ENCODE assay signal across 21 cellular contexts in genomic region chr2:20560011-20560410, GRCh38.
DNase-seq lines count a peak whose midpoint lies in the region; TF ChIP-seq lines count a peak whose summit lies in the region.
"Had no signal": no experiment of that assay in that cellular context is flagged by ENCODE, and none has a peak within 500 bp of the region (broad histone marks: within the 10 kb centered on the region; RNA-seq: fewer than 3 reads in every experiment).

No MANE protein-coding gene starts in this region.

- no peak overlapping the region for H3K4me3 ChIP-seq in BLaER1 treated with 17β-estradiol and CSF1 and Interleukin-3, amounts not matched to agents 10 nM and 100 nM
- H3K4me3 ChIP-seq in neural progenitor cell (no peak overlapping the region), trophoblast cell (ENCODE audit: low read depth, low read length) (no peak overlapping the region)
- H3K4me3 ChIP-seq: A549 had no signal

- H3K4ac ChIP-seq in trophoblast cell (ENCODE audit: low read depth, low read length) = no peak overlapping the region

- no peak overlapping the region for H3K9ac ChIP-seq in BLaER1 treated with 17β-estradiol and CSF1 and Interleukin-3, amounts not matched to agents 10 nM and 100 nM
- H3K9ac ChIP-seq in neural progenitor cell (no peak overlapping the region), trophoblast cell (ENCODE audit: low read length) (no peak overlapping the region)

- H3K4me2 ChIP-seq in BLaER1 treated with 17β-estradiol and CSF1 and Interleukin-3, amounts not matched to agents 10 nM and 100 nM = peak overlapping the region in 9 of 11 experiments; percentile 30 to 88 (median 61); a peak in 12 of 22 replicates
- H3K4me2 ChIP-seq in neural progenitor cell = no peak overlapping the region
- H3K4me2 ChIP-seq in trophoblast cell (ENCODE audit: low read length) = no peak overlapping the region
- H3K4me2 ChIP-seq: A549 had no signal

- no peak for TF ChIP-seq CTCF in neural progenitor cell (IDR thresholded peaks at IDR 0.05)

- H3K9me3 ChIP-seq in BLaER1 treated with 17β-estradiol and CSF1 and Interleukin-3, amounts not matched to agents 10 nM and 100 nM (replicated peaks in 1 of 11) = no peaks in the 10 kb centered on the region
- no peaks in the 10 kb centered on the region for H3K9me3 ChIP-seq in neural progenitor cell (ENCODE audit: low read depth)
- H3K9me3 ChIP-seq in trophoblast cell (ENCODE audit: insufficient read depth, low read depth, low read length) = peaks cover 2% of the 10 kb centered on the region
- H3K9me3 ChIP-seq: A549, BE2C had no signal

- peaks cover 27% of the 10 kb centered on the region for H3K79me1 ChIP-seq in trophoblast cell (ENCODE audit: low read length)

- peaks cover 56% of the 10 kb centered on the region for H3K4me1 Mint-ChIP-seq in neural progenitor cell

- H4K91ac ChIP-seq in trophoblast cell (ENCODE audit: low read depth, low read length) = peak overlapping the region; percentile 21

- no CpG with 5 or more reads among the region's 1 CpG for WGBS in trophoblast cell (ENCODE audit: extremely low coverage, insufficient coverage, insufficient read length)

- H4K20me1 ChIP-seq in BLaER1 treated with 17β-estradiol and CSF1 and Interleukin-3, amounts not matched to agents 10 nM and 100 nM = peaks cover 0 to 6% (median 0%) of the 10 kb centered on the region in 11 experiments; a peak in 1 of 22 replicates
- no peaks in the 10 kb centered on the region for H4K20me1 ChIP-seq in neural progenitor cell (ENCODE audit: low read depth)

- H2BK5ac ChIP-seq in trophoblast cell (ENCODE audit: low read depth, low read length, poor library complexity) = no peak overlapping the region

- H3K27me3 ChIP-seq in BLaER1 treated with 17β-estradiol and CSF1 and Interleukin-3, amounts not matched to agents 10 nM and 100 nM = peaks cover 0 to 22% (median 0%) of the 10 kb centered on the region in 11 experiments; a peak in 4 of 22 replicates
- H3K27me3 ChIP-seq in neural progenitor cell = peaks cover 22% of the 10 kb centered on the region
- no peaks in the 10 kb centered on the region for H3K27me3 ChIP-seq in trophoblast cell (ENCODE audit: insufficient read depth, low read length)
- H3K27me3 ChIP-seq: BE2C had no signal

- H3K23ac ChIP-seq in trophoblast cell (ENCODE audit: low read length) = no peak overlapping the region

- no peaks in the 10 kb centered on the region for H3K36me3 Mint-ChIP-seq in neural progenitor cell
- H3K36me3 Mint-ChIP-seq: CD4-positive, CD25-positive, alpha-beta regulatory T cell; CD8-positive, alpha-beta T cell had no signal

- H2AFZ ChIP-seq in neural progenitor cell (replicated peaks) (no peak overlapping the region), trophoblast cell (ENCODE audit: insufficient read depth, low read length, poor library complexity) (no peak overlapping the region)

- H3K79me2 ChIP-seq in neural progenitor cell (ENCODE audit: low read depth) (no peaks in the 10 kb centered on the region), trophoblast cell (ENCODE audit: control insufficient read depth, insufficient read depth, low read length, poor library complexity) (no peaks in the 10 kb centered on the region)

- H3K27ac ChIP-seq in BLaER1 treated with 17β-estradiol and CSF1 and Interleukin-3, amounts not matched to agents 10 nM and 100 nM = no peak overlapping the region
- no peak overlapping the region for H3K27ac ChIP-seq in neural progenitor cell
- no peak overlapping the region for H3K27ac ChIP-seq in trophoblast cell (ENCODE audit: low read depth, low read length)
- H3K27ac ChIP-seq: A549, C4-2B had no signal

- H2BK12ac ChIP-seq in trophoblast cell (ENCODE audit: low read length) = peak overlapping the region; percentile 28

- H3K27ac Mint-ChIP-seq in neural progenitor cell = peak overlapping the region; percentile 42
- H3K27ac Mint-ChIP-seq: CD4-positive, CD25-positive, alpha-beta regulatory T cell; CD8-positive, alpha-beta T cell had no signal

- peaks cover under 1% of the 10 kb centered on the region for H3K9me3 Mint-ChIP-seq in neural progenitor cell
- H3K9me3 Mint-ChIP-seq: CD8-positive, alpha-beta T cell had no signal

- H2BK120ac ChIP-seq in trophoblast cell (ENCODE audit: insufficient read depth, low read length, poor library complexity) = no peak overlapping the region

- no peak overlapping the region for H4K12ac ChIP-seq in trophoblast cell (ENCODE audit: low read depth, low read length)

- peak overlapping the region; percentile 25 for H2AK5ac ChIP-seq in trophoblast cell (ENCODE audit: low read length)

- peaks cover 8% of the 10 kb centered on the region for H3K27me3 Mint-ChIP-seq in neural progenitor cell (ENCODE audit: insufficient read depth, low read depth)

- H3K4me1 ChIP-seq in BLaER1 treated with 17β-estradiol and CSF1 and Interleukin-3, amounts not matched to agents 10 nM and 100 nM = peaks cover 31 to 94% (median 84%) of the 10 kb centered on the region in 10 experiments
- H3K4me1 ChIP-seq in neural progenitor cell (peaks cover 19% of the 10 kb centered on the region), trophoblast cell (ENCODE audit: control insufficient read depth in 1 of 2, insufficient read depth in 2 of 2, low read length in 2 of 2) (peaks cover 21 to 26% of the 10 kb centered on the region in 2 experiments)
- H3K4me1 ChIP-seq: A549 had no signal

- no peak overlapping the region for H4K8ac ChIP-seq in trophoblast cell (ENCODE audit: low read depth, low read length)

- no peak for DNase-seq in neural progenitor cell (ENCODE audit: low spot score)
- no peak for DNase-seq in trophoblast cell
- DNase-seq in pons (ENCODE audit: low spot score) = no peak
- no peak for DNase-seq in DMS114 treated with DMSO at 0.1 percent for 48 hours (lab: John Stamatoyannopoulos, UW; ENCODE audit: unreplicated experiment)
- no peak for DNase-seq in COLO668 (lab: John Stamatoyannopoulos, UW; ENCODE audit: unreplicated experiment)
- DNase-seq: 8988T; ACHN; AML-193; BE2C; CD4-positive, CD25-positive, alpha-beta regulatory T cell; CD8-positive, alpha-beta T cell; DMS 273 treated with DMSO at 0.1 percent for 48 hours; DMS53; DMS79 treated with DMSO at 0.1 percent for 48 hours; GF-D8; GOT3; H7; HCEC 1CT had no signal

- H3K36me3 ChIP-seq in BLaER1 treated with 17β-estradiol and CSF1 and Interleukin-3, amounts not matched to agents 10 nM and 100 nM = no peaks in the 10 kb centered on the region
- H3K36me3 ChIP-seq in neural progenitor cell = no peaks in the 10 kb centered on the region
- H3K36me3 ChIP-seq in trophoblast cell (ENCODE audit: control insufficient read depth in 1 of 2, insufficient read depth in 2 of 2, low read length in 2 of 2) = no peaks in the 10 kb centered on the region
- H3K36me3 ChIP-seq: BE2C had no signal

- peaks cover 7% of the 10 kb centered on the region for H3F3A ChIP-seq in neural progenitor cell (ENCODE audit: low read depth)

- no peak overlapping the region for H3K14ac ChIP-seq in trophoblast cell (ENCODE audit: low read length)

- no peak overlapping the region for H3K4me3 Mint-ChIP-seq in neural progenitor cell
- H3K4me3 Mint-ChIP-seq: CD4-positive, CD25-positive, alpha-beta regulatory T cell; CD8-positive, alpha-beta T cell had no signal

- no peak overlapping the region for H3K18ac ChIP-seq in trophoblast cell (ENCODE audit: low read length)

Comparison
In these comparisons a context has a peak if more than half of its experiments do, and no peak if none do; other contexts are left out.
1. H3K4me2 ChIP-seq: peak in BLaER1 treated with 17β-estradiol and CSF1 and Interleukin-3, amounts not matched to agents 10 nM and 100 nM (9 of 11); none in neural progenitor cell (single experiment) and trophoblast cell (single experiment).